1 cellular context compared by ENCODE assay signal in the genomic region with DNA sequence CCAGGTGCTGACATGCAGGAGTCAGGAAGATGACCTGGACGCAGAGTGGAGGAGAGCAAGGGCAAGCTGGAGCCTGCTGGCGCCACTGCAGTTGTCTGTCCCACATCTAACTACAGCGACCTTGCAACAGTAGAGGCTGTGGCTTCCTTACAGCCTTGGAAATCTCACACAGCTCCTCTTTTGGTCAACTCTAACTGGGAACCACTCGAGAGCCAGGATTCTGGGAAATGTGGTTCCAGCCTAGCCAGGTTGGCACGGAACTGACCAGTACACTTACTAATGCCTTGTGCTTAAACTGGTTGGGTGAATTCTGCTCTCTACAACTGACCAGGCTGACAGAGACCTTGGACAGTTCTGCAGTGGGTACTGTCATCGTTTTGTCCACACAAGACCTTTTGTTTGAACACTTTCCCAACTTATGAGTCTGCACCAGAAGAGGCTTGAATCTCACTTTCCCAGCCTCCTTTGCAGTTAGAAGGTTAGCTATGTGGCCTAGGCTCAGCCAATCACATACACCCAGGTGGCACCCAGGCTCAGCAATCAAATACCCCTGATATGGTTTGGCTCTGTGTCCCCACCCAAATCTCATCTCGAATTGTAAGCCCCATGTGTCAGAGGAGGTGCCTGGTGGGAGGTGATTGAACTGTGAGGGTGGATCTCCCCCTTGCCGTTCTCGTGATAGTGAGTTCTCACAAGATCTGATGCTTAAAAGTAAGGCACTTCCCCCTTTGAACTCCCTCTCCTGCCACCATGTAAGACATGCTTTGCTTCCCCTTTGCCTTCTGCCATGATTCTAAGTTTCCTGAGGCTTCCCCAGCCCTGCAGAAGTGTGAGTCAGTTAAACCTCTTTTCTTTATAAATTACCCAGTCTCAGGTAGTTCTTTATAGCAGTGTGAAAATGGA.
TF ChIP-seq lines count a peak whose summit lies in the region.

No MANE protein-coding gene starts in this region.

TF ChIP-seq in HepG2, 621 proteins besides CTCF, POLR2A, EP300 and RAD21 (continued from another document and continues in another):
- TF ChIP-seq, protein P1, sequence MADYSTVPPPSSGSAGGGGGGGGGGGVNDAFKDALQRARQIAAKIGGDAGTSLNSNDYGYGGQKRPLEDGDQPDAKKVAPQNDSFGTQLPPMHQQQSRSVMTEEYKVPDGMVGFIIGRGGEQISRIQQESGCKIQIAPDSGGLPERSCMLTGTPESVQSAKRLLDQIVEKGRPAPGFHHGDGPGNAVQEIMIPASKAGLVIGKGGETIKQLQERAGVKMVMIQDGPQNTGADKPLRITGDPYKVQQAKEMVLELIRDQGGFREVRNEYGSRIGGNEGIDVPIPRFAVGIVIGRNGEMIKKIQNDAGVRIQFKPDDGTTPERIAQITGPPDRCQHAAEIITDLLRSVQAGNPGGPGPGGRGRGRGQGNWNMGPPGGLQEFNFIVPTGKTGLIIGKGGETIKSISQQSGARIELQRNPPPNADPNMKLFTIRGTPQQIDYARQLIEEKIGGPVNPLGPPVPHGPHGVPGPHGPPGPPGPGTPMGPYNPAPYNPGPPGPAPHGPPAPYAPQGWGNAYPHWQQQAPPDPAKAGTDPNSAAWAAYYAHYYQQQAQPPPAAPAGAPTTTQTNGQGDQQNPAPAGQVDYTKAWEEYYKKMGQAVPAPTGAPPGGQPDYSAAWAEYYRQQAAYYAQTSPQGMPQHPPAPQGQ (CRISPR knock-in tag; IDR thresholded peaks at IDR 0.05; ENCODE audit: borderline replicate concordance) = peak; percentile 89; the same call in 1 of the 2 replicates
- TF ChIP-seq HHEX (CRISPR knock-in tag; IDR thresholded peaks at IDR 0.05) = no peak
- no peak for TF ChIP-seq SATB2 (CRISPR knock-in tag; IDR thresholded peaks at IDR 0.05)
- no peak; the same call in 1 of the 2 replicates for TF ChIP-seq ZNF331 (CRISPR knock-in tag; IDR thresholded peaks at IDR 0.05)
- TF ChIP-seq ATF7 (IDR thresholded peaks at IDR 0.05) = no peak
- no peak for TF ChIP-seq ATF7 (CRISPR knock-in tag; IDR thresholded peaks at IDR 0.05)
- TF ChIP-seq ZNF672 (CRISPR knock-in tag; IDR thresholded peaks at IDR 0.05) = no peak
- peak; percentile 32; the same call in 1 of the 2 replicates for TF ChIP-seq ZNF768 (CRISPR knock-in tag; IDR thresholded peaks at IDR 0.05)
- TF ChIP-seq NR1H2 (CRISPR knock-in tag; IDR thresholded peaks at IDR 0.05; ENCODE audit: borderline replicate concordance, low read depth) = no peak
- peak; percentile 35; the same call in 1 of the 2 replicates for TF ChIP-seq KMT2A (CRISPR knock-in tag; IDR thresholded peaks at IDR 0.05)
- no peak for TF ChIP-seq ZNF350 (CRISPR knock-in tag; IDR thresholded peaks at IDR 0.05; ENCODE audit: borderline replicate concordance, low read depth)
- TF ChIP-seq ZNF563 (CRISPR knock-in tag; IDR thresholded peaks at IDR 0.05) = peak; percentile 67; the same call in 1 of the 2 replicates
- TF ChIP-seq, protein P2, sequence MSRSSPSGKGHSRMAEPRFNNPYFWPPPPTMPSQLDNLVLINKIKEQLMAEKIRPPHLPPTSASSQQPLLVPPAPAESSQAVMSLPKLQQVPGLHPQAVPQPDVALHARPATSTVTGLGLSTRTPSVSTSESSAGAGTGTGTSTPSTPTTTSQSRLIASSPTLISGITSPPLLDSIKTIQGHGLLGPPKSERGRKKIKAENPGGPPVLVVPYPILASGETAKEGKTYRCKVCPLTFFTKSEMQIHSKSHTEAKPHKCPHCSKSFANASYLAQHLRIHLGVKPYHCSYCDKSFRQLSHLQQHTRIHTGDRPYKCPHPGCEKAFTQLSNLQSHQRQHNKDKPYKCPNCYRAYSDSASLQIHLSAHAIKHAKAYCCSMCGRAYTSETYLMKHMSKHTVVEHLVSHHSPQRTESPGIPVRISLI (CRISPR knock-in tag; IDR thresholded peaks at IDR 0.05; ENCODE audit: borderline replicate concordance) = no peak
- TF ChIP-seq SNRNP70 (IDR thresholded peaks at IDR 0.05; ENCODE audit: low read depth, low read length) = no peak
- TF ChIP-seq, protein P3, sequence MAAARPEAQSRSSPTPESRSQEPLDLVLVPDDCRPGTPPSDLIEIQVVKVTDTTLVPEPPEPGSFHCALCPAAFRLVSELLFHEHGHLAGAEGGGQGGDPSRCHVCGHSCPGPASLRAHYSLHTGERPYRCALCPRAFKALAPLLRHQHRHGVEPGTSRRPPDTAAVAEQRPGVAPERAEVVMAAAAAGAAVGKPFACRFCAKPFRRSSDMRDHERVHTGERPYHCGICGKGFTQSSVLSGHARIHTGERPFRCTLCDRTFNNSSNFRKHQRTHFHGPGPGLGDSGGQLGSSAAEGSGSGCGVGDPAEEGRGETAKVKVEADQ (CRISPR knock-in tag; IDR thresholded peaks at IDR 0.05; ENCODE audit: borderline replicate concordance) = peak; percentile 85; the same call in 1 of the 2 replicates
- no peak; the same call in 1 of the 2 replicates for TF ChIP-seq TAF1 (CRISPR knock-in tag; IDR thresholded peaks at IDR 0.05)
- no peak for TF ChIP-seq MBD4 (IDR thresholded peaks at IDR 0.05; ENCODE audit: borderline replicate concordance, low read length)
- TF ChIP-seq GATAD2A (CRISPR knock-in tag; IDR thresholded peaks at IDR 0.05) = peak; percentile 72; the same call in 1 of the 2 replicates
- TF ChIP-seq, protein P4, sequence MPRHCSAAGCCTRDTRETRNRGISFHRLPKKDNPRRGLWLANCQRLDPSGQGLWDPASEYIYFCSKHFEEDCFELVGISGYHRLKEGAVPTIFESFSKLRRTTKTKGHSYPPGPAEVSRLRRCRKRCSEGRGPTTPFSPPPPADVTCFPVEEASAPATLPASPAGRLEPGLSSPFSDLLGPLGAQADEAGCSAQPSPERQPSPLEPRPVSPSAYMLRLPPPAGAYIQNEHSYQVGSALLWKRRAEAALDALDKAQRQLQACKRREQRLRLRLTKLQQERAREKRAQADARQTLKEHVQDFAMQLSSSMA (CRISPR knock-in tag; IDR thresholded peaks at IDR 0.05) = 0 out of 2 replicates have a peak, but pooled peaks have one; percentile 20
- no peak for TF ChIP-seq EZH2 (conservative IDR thresholded peaks at IDR 0.05; ENCODE audit: low read depth, low read length)
- no peak for TF ChIP-seq PHB2 (IDR thresholded peaks at IDR 0.05; ENCODE audit: partially characterized antibody)
- TF ChIP-seq, protein P5, sequence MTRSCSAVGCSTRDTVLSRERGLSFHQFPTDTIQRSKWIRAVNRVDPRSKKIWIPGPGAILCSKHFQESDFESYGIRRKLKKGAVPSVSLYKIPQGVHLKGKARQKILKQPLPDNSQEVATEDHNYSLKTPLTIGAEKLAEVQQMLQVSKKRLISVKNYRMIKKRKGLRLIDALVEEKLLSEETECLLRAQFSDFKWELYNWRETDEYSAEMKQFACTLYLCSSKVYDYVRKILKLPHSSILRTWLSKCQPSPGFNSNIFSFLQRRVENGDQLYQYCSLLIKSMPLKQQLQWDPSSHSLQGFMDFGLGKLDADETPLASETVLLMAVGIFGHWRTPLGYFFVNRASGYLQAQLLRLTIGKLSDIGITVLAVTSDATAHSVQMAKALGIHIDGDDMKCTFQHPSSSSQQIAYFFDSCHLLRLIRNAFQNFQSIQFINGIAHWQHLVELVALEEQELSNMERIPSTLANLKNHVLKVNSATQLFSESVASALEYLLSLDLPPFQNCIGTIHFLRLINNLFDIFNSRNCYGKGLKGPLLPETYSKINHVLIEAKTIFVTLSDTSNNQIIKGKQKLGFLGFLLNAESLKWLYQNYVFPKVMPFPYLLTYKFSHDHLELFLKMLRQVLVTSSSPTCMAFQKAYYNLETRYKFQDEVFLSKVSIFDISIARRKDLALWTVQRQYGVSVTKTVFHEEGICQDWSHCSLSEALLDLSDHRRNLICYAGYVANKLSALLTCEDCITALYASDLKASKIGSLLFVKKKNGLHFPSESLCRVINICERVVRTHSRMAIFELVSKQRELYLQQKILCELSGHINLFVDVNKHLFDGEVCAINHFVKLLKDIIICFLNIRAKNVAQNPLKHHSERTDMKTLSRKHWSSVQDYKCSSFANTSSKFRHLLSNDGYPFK (CRISPR knock-in tag; IDR thresholded peaks at IDR 0.05; ENCODE audit: borderline replicate concordance) = no peak
- TF ChIP-seq ZEB1 (IDR thresholded peaks at IDR 0.05; ENCODE audit: insufficient replicate concordance, low read depth) = peak; percentile 29
- TF ChIP-seq POGZ (CRISPR knock-in tag; IDR thresholded peaks at IDR 0.05) = peak; percentile 68; the same call in 1 of the 2 replicates
- no peak for TF ChIP-seq ZNF282 (IDR thresholded peaks at IDR 0.05; ENCODE audit: partially characterized antibody)
- TF ChIP-seq IRF2 (CRISPR knock-in tag; IDR thresholded peaks at IDR 0.05) = no peak
- TF ChIP-seq, protein P6, sequence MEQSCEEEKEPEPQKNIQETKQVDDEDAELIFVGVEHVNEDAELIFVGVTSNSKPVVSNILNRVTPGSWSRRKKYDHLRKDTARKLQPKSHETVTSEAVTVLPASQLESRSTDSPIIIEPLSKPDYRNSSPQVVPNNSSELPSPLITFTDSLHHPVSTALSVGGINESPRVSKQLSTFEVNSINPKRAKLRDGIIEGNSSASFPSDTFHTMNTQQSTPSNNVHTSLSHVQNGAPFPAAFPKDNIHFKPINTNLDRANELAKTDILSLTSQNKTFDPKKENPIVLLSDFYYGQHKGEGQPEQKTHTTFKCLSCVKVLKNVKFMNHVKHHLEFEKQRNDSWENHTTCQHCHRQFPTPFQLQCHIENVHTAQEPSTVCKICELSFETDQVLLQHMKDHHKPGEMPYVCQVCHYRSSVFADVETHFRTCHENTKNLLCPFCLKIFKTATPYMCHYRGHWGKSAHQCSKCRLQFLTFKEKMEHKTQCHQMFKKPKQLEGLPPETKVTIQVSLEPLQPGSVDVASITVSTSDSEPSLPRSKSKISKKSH (CRISPR knock-in tag; IDR thresholded peaks at IDR 0.05; ENCODE audit: borderline replicate concordance) = no peak
- TF ChIP-seq JUND (CRISPR knock-in tag; IDR thresholded peaks at IDR 0.05) = no peak; the same call in 1 of the 2 replicates
- no peak for TF ChIP-seq ZNF354B (CRISPR knock-in tag; IDR thresholded peaks at IDR 0.05)
- no peak; the same call in 1 of the 2 replicates for TF ChIP-seq YEATS2 (CRISPR knock-in tag; IDR thresholded peaks at IDR 0.05; ENCODE audit: borderline replicate concordance)
- TF ChIP-seq ZNF839 (CRISPR knock-in tag; IDR thresholded peaks at IDR 0.05; ENCODE audit: borderline replicate concordance) = peak; percentile 42; the same call in 1 of the 2 replicates
- TF ChIP-seq, protein P7, sequence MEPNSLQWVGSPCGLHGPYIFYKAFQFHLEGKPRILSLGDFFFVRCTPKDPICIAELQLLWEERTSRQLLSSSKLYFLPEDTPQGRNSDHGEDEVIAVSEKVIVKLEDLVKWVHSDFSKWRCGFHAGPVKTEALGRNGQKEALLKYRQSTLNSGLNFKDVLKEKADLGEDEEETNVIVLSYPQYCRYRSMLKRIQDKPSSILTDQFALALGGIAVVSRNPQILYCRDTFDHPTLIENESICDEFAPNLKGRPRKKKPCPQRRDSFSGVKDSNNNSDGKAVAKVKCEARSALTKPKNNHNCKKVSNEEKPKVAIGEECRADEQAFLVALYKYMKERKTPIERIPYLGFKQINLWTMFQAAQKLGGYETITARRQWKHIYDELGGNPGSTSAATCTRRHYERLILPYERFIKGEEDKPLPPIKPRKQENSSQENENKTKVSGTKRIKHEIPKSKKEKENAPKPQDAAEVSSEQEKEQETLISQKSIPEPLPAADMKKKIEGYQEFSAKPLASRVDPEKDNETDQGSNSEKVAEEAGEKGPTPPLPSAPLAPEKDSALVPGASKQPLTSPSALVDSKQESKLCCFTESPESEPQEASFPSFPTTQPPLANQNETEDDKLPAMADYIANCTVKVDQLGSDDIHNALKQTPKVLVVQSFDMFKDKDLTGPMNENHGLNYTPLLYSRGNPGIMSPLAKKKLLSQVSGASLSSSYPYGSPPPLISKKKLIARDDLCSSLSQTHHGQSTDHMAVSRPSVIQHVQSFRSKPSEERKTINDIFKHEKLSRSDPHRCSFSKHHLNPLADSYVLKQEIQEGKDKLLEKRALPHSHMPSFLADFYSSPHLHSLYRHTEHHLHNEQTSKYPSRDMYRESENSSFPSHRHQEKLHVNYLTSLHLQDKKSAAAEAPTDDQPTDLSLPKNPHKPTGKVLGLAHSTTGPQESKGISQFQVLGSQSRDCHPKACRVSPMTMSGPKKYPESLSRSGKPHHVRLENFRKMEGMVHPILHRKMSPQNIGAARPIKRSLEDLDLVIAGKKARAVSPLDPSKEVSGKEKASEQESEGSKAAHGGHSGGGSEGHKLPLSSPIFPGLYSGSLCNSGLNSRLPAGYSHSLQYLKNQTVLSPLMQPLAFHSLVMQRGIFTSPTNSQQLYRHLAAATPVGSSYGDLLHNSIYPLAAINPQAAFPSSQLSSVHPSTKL (CRISPR knock-in tag; IDR thresholded peaks at IDR 0.05) = no peak
- no peak for TF ChIP-seq NFE2L1 (CRISPR knock-in tag; IDR thresholded peaks at IDR 0.05; ENCODE audit: borderline replicate concordance)
- no peak for TF ChIP-seq BRCA1 (CRISPR knock-in tag; IDR thresholded peaks at IDR 0.05)
- TF ChIP-seq ZFP36 (IDR thresholded peaks at IDR 0.05; ENCODE audit: borderline replicate concordance, low read depth, low read length, partially characterized antibody) = no peak
- no peak for TF ChIP-seq PRMT3 (CRISPR knock-in tag; IDR thresholded peaks at IDR 0.05; ENCODE audit: borderline replicate concordance, low read depth)
- TF ChIP-seq TARDBP (CRISPR knock-in tag; IDR thresholded peaks at IDR 0.05) = no peak
- peak; percentile 19; the same call in 1 of the 2 replicates for TF ChIP-seq NR2F2 (IDR thresholded peaks at IDR 0.05; ENCODE audit: borderline replicate concordance, low read depth)
- TF ChIP-seq GTF3A (CRISPR knock-in tag; conservative IDR thresholded peaks at IDR 0.05) = no peak
- no peak for TF ChIP-seq SMC3 (IDR thresholded peaks at IDR 0.05; ENCODE audit: low read length)
- no peak for TF ChIP-seq CBX5 (CRISPR knock-in tag; IDR thresholded peaks at IDR 0.05; ENCODE audit: borderline replicate concordance)
- TF ChIP-seq HOXA7 (CRISPR knock-in tag; IDR thresholded peaks at IDR 0.05) = no peak
- TF ChIP-seq ZSCAN12 (CRISPR knock-in tag; IDR thresholded peaks at IDR 0.05) = no peak
- TF ChIP-seq, protein P8, sequence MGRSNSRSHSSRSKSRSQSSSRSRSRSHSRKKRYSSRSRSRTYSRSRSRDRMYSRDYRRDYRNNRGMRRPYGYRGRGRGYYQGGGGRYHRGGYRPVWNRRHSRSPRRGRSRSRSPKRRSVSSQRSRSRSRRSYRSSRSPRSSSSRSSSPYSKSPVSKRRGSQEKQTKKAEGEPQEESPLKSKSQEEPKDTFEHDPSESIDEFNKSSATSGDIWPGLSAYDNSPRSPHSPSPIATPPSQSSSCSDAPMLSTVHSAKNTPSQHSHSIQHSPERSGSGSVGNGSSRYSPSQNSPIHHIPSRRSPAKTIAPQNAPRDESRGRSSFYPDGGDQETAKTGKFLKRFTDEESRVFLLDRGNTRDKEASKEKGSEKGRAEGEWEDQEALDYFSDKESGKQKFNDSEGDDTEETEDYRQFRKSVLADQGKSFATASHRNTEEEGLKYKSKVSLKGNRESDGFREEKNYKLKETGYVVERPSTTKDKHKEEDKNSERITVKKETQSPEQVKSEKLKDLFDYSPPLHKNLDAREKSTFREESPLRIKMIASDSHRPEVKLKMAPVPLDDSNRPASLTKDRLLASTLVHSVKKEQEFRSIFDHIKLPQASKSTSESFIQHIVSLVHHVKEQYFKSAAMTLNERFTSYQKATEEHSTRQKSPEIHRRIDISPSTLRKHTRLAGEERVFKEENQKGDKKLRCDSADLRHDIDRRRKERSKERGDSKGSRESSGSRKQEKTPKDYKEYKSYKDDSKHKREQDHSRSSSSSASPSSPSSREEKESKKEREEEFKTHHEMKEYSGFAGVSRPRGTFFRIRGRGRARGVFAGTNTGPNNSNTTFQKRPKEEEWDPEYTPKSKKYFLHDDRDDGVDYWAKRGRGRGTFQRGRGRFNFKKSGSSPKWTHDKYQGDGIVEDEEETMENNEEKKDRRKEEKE (IDR thresholded peaks at IDR 0.05) = no peak
- no peak for TF ChIP-seq MEIS2 (CRISPR knock-in tag; IDR thresholded peaks at IDR 0.05)
